Comparison of ENCODE assay signal across 28 cellular contexts in the genomic region with DNA sequence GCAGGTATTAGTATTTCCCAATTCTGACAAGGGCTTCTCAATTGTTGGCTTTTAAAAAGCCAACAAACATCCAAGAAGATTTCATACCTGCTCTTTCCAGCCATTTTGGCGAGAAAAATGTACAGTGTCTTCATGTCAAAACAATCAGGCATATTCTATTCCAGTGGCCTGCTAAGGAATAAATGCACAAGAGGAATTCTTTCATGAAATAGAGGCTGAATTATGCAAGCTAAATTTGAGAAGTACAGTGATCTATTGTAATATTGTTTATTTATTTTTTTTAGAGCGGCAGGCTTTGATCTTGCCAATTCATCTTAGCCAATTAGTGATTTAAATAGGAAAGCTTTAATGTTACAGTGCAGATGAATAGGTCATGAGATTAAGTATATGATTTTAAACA.
"Had no signal": no experiment of that assay in that cellular context is flagged by ENCODE, and none has a peak within 500 bp of the region (broad histone marks: within the 10 kb centered on the region; RNA-seq: fewer than 3 reads in every experiment).

No MANE protein-coding gene starts in this region.

- H3K4me3 Mint-ChIP-seq: activated CD4-positive, alpha-beta memory T cell treated with anti-CD3 and anti-CD28 coated beads for 36 hours; activated CD4-positive, alpha-beta T cell treated with anti-CD3 and anti-CD28 coated beads, Interleukin-2, amount 10 ng/mL, durations not matched to agents 7 days and 5 days; activated naive CD8-positive, alpha-beta T cell treated with anti-CD3 and anti-CD28 coated beads, Interleukin-2, amount 50 U/mL, for 24 hours; activated T-cell treated with anti-CD3 and anti-CD28 coated beads, Interleukin-2, amount 50 U/mL, for 4 hours; brain; IgD-negative memory B cell; T-helper 1 cell treated with Interleukin-12 subunit alpha and Interleukin-12 subunit beta and Interleukin-4 antibody, amounts not matched to agents 30 μg/mL and 1 μg/mL, for 36 hours had no signal

- DNase-seq: activated CD4-positive, alpha-beta memory T cell treated with anti-CD3 and anti-CD28 coated beads for 36 hours; activated CD4-positive, alpha-beta T cell treated with anti-CD3 and anti-CD28 coated beads, Interleukin-2, amount 10 ng/mL, durations not matched to agents 7 days and 5 days; activated CD4-positive, CD25-positive, alpha-beta regulatory T cell; activated CD8-positive, alpha-beta memory T cell treated with anti-CD3 and anti-CD28 coated beads for 24 hours; activated effector memory CD4-positive, alpha-beta T cell treated with anti-CD3 and anti-CD28 coated beads, Interleukin-2, amount 50 U/mL, for 16 hours; activated naive CD4-positive, alpha-beta T cell treated with Interleukin-2 at 50 U/mL for 16 hours; activated naive CD8-positive, alpha-beta T cell treated with anti-CD3 and anti-CD28 coated beads, Interleukin-2, amount 50 U/mL, for 24 hours; activated T-cell treated with anti-CD3 and anti-CD28 coated beads, Interleukin-2, amount 50 U/mL, for 4 hours; amniotic stem cell; KG1; NCI-H1048; NCI-H146; NCI-H187 treated with DMSO at 0.1 percent for 48 hours; NCI-H2081 treated with DMSO at 0.1 percent for 48 hours; NCI-H2171 treated with DMSO at 0.1 percent for 48 hours; NCI-H226; Peyer's patch; Right ventricle myocardium superior; SJCRH30; SW 1271; T-helper 9 cell had no signal

- H3K4me3 ChIP-seq: Peyer's patch, SJCRH30 had no signal

- H3K27ac Mint-ChIP-seq: activated CD4-positive, alpha-beta memory T cell treated with anti-CD3 and anti-CD28 coated beads for 36 hours; activated CD4-positive, alpha-beta T cell treated with anti-CD3 and anti-CD28 coated beads, Interleukin-2, amount 10 ng/mL, durations not matched to agents 7 days and 5 days; activated naive CD4-positive, alpha-beta T cell treated with anti-CD3 and anti-CD28 coated beads, Interleukin-2, amount 50 U/mL, for 72 hours; activated naive CD8-positive, alpha-beta T cell treated with anti-CD3 and anti-CD28 coated beads, Interleukin-2, amount 50 U/mL, for 24 hours; brain; IgD-negative memory B cell; T-helper 1 cell treated with Interleukin-12 subunit alpha and Interleukin-12 subunit beta and Interleukin-4 antibody, amounts not matched to agents 30 μg/mL and 1 μg/mL, for 36 hours had no signal

- ATAC-seq: activated naive CD4-positive, alpha-beta T cell treated with anti-CD3 and anti-CD28 coated beads, Interleukin-2, amount 50 U/mL, for 72 hours; activated naive CD8-positive, alpha-beta T cell treated with anti-CD3 and anti-CD28 coated beads, Interleukin-2, amount 50 U/mL, for 24 hours; activated T-cell treated with anti-CD3 and anti-CD28 coated beads, Interleukin-2, amount 50 U/mL, for 4 hours; SK-N-SH treated with all-trans-retinoic acid at 6 μM for 48 hours had no signal

- H3K9me3 Mint-ChIP-seq: activated T-cell treated with anti-CD3 and anti-CD28 coated beads, Interleukin-2, amount 50 U/mL, for 4 hours; T-helper 1 cell treated with Interleukin-12 subunit alpha and Interleukin-12 subunit beta and Interleukin-4 antibody, amounts not matched to agents 30 μg/mL and 1 μg/mL, for 36 hours had no signal

- H3K4me1 Mint-ChIP-seq: IgD-negative memory B cell had no signal

- H3K27ac ChIP-seq: Peyer's patch, RWPE1, SJCRH30, VCaP had no signal

- H3K27me3 Mint-ChIP-seq: activated CD4-positive, alpha-beta memory T cell treated with anti-CD3 and anti-CD28 coated beads for 36 hours; activated CD4-positive, alpha-beta T cell treated with anti-CD3 and anti-CD28 coated beads, Interleukin-2, amount 10 ng/mL, durations not matched to agents 7 days and 5 days; activated naive CD8-positive, alpha-beta T cell treated with anti-CD3 and anti-CD28 coated beads, Interleukin-2, amount 50 U/mL, for 24 hours; brain; IgD-negative memory B cell had no signal

- H3K9me3 ChIP-seq: SJCRH30 had no signal

- H3K36me3 ChIP-seq: Peyer's patch had no signal

- H3K4me1 ChIP-seq: Peyer's patch, SJCRH30 had no signal

- H3K27me3 ChIP-seq: Peyer's patch, SJCRH30 had no signal
